In genomic region chr7:18520450-18521235, GRCh38 we compare ENCODE assay signal across 8 cellular contexts. TPM values are rescaled to one million over a fixed set of nuclear protein-coding genes. Genes with fewer than 3 reads are reported as not detected.
DNase-seq lines count a peak whose midpoint lies in the region; TF ChIP-seq lines count a peak whose summit lies in the region.

No MANE protein-coding gene starts in this region.

- TF ChIP-seq POLR2A in NB4 (IDR thresholded peaks at IDR 0.05; ENCODE audit: extremely low read depth, insufficient read length) = no peak

- H3K4me1 ChIP-seq in right atrium auricular region = peaks cover 0 to 4% of the 10 kb centered on the region in 2 donors

- H3K36me3 ChIP-seq in right atrium auricular region = no peaks in the 10 kb centered on the region

- peak overlapping the region; percentile 35 to 57 for H3K27ac ChIP-seq in right atrium auricular region

- TF ChIP-seq CTCF in GM12865 (IDR thresholded peaks at IDR 0.05; ENCODE audit: insufficient read depth, low read depth, low read length, missing control alignments) (no peak), NB4 (IDR thresholded peaks at IDR 0.05; ENCODE audit: low read depth, low read length) (no peak), right atrium auricular region (IDR thresholded peaks at IDR 0.05) (no peak)

- DNase-seq in GM12865 (ENCODE audit: low read depth) (peak; percentile 60), H4 (ENCODE audit: low spot score) (peak; percentile 66), NB4 (ENCODE audit: low read depth) (peak; percentile 8), right atrium auricular region (ENCODE audit: low spot score) (no peak), NCI-H146 (lab: John Stamatoyannopoulos, UW) (no peak), NCI-H2029 treated with DMSO at 0.1 percent for 48 hours (lab: John Stamatoyannopoulos, UW) (no peak)
- no peak for DNase-seq in stimulated activated CD4-positive, alpha-beta T cell treated with anti-CD3 and anti-CD28 coated beads, Interleukin-4, amount 100 ng/mL, for 1 hour
- DNase-seq in effector CD8-positive, alpha-beta T cell (lab: John Stamatoyannopoulos, UW) = no peak

- no peaks in the 10 kb centered on the region for H3K9me3 ChIP-seq in right atrium auricular region

- H3K4me3 ChIP-seq in GM12865 (ENCODE audit: low read depth, low read length) = peak overlapping the region; percentile 37
- H3K4me3 ChIP-seq in NB4 (ENCODE audit: low read depth, low read length) = no peak overlapping the region
- no peak overlapping the region for H3K4me3 ChIP-seq in right atrium auricular region

- H3K27me3 ChIP-seq in right atrium auricular region = no peaks in the 10 kb centered on the region

RNA-seq across cellular contexts. Expression of gene HDAC9, which starts 25.1 kb away (rescaled TPM):
- 12.8 and 22.5 TPM in 2 replicates for total RNA-seq in H4 (2014; rRNA removed; shearing (Covaris generic))
- 10 to 100 TPM; 16.6 to 28.0 TPM for total RNA-seq in right atrium auricular region

Comparison
In these comparisons a context has a peak if more than half of its experiments do, and no peak if none do; other contexts are left out.
1. DNase-seq: peak in GM12865 (single experiment), H4 (single experiment) and NB4 (single experiment); none in right atrium auricular region (single experiment), stimulated activated CD4-positive, alpha-beta T cell treated with anti-CD3 and anti-CD28 coated beads, Interleukin-4, amount 100 ng/mL, for 1 hour (single experiment), effector CD8-positive, alpha-beta T cell (single experiment), NCI-H146 (single experiment) and NCI-H2029 treated with DMSO at 0.1 percent for 48 hours (single experiment).